In genomic region chr18:5582849-5583667, GRCh38 we compare ENCODE assay signal across 12 cellular contexts. TPM values are rescaled to one million over a fixed set of nuclear protein-coding genes. Genes with fewer than 3 reads are reported as not detected.
DNase-seq lines count a peak whose midpoint lies in the region; ATAC-seq lines count a peak whose summit lies in the region.
"Had no signal": no experiment of that assay in that cellular context is flagged by ENCODE, and none has a peak within 500 bp of the region (broad histone marks: within the 10 kb centered on the region; RNA-seq: fewer than 3 reads in every experiment).

No MANE protein-coding gene starts in this region.

- DNase-seq in GM03348 (ENCODE audit: low spot score) = peak; percentile 36
- peak; percentile 47 to 54 for DNase-seq in SJSA1 (ENCODE audit: low read depth in 1 of 2, low spot score in 2 of 2)
- DNase-seq in left cardiac atrium = no peak
- DNase-seq in renal cortical epithelial cell (ENCODE audit: low read depth) = peak; percentile 23
- DNase-seq in OCI-M2 (lab: John Stamatoyannopoulos, UW; ENCODE audit: unreplicated experiment) = no peak
- no peak for DNase-seq in cerebellum (ENCODE audit: low spot score)
- no peak for DNase-seq in activated CD4-positive, alpha-beta T cell treated with anti-CD3 and anti-CD28 coated beads, Interleukin-2, amount 50 U/mL, for 1 hour
- DNase-seq: activated T-cell treated with anti-CD3 and anti-CD28 coated beads, Interleukin-2, amount 50 U/mL, for 48 hours; CD4-positive, CD25-positive, alpha-beta regulatory T cell; NCI-H2029 had no signal

- peak; percentile 70 to 77 for ATAC-seq in left cardiac atrium
- ATAC-seq in HG03135 (IDR thresholded peaks at IDR 0.05; ENCODE audit: unreplicated experiment) = no peak

- H3K4me3 ChIP-seq in SJSA1 = no peak overlapping the region
- H3K4me3 ChIP-seq: breast epithelium had no signal

- H3K4me1 ChIP-seq in SJSA1 (replicated peaks) = peaks cover 17% of the 10 kb centered on the region
- H3K4me1 ChIP-seq: breast epithelium had no signal

- no peaks in the 10 kb centered on the region for H3K9me3 ChIP-seq in SJSA1 (replicated peaks)
- H3K9me3 ChIP-seq: breast epithelium had no signal

- no peaks in the 10 kb centered on the region for H3K27me3 ChIP-seq in SJSA1 (replicated peaks)
- H3K27me3 ChIP-seq: breast epithelium had no signal

- intact Hi-C loops in left cardiac atrium (cut with DNase I) = no loop called here

- no peaks in the 10 kb centered on the region for H3K36me3 ChIP-seq in SJSA1
- H3K36me3 ChIP-seq: breast epithelium had no signal

- H3K27ac ChIP-seq in SJSA1 = peak overlapping the region; percentile 47; the same call in 1 of the 2 replicates

RNA-seq across cellular contexts. Expression of gene EPB41L3, which starts 39.3 kb away (rescaled TPM):
- total RNA-seq in SJSA1 (2014; rRNA removed; shearing (Covaris generic)) = 0.21 TPM in 1 of 2 replicates, not detected in the other
- total RNA-seq in left cardiac atrium (10 to 100 TPM; 28.0 to 34.8 TPM), renal cortical epithelial cell (40.8 and 54.0 TPM in 2 replicates), cerebellum (61.2 TPM)

Comparison
In these comparisons a context has a peak if more than half of its experiments do, and no peak if none do; other contexts are left out.
1. DNase-seq: peak in GM03348 (single experiment), SJSA1 (2 of 2) and renal cortical epithelial cell (single experiment); none in left cardiac atrium (single experiment), OCI-M2 (single experiment), cerebellum (single experiment) and activated CD4-positive, alpha-beta T cell treated with anti-CD3 and anti-CD28 coated beads, Interleukin-2, amount 50 U/mL, for 1 hour (single experiment).
2. RNA of gene EPB41L3, which starts 39.3 kb away (total RNA-seq): 61.2 TPM in cerebellum (single experiment), 40.8 to 54.0 TPM in renal cortical epithelial cell and 28.0 to 34.8 TPM in left cardiac atrium; 0.21 TPM in SJSA1; every median in the first group is over 10 times any median in the second.